1 cellular context compared by ENCODE assay signal in the genomic region with DNA sequence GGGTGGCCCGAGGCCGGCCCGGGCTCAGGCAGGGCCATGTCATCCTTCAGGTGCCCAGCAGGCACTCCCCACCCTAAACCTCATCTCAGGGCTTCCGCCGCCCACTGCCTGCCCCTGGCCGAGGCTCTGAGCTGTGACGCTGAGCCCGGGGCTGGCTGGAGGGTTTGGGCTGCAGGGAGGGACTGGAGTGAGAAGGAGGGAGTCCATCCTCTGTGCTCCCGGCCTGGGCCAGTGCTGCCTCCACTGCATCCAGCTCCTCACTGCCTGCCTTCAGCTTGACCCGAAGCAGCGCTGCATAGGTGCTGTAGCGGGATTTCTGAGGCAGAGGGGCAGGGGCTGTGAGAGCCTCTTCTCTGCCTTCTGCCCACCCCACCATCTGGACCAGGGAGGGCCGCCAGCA.
TF ChIP-seq lines count a peak whose summit lies in the region.

No MANE protein-coding gene starts in this region.

TF ChIP-seq in H1, 55 proteins besides CTCF, POLR2A, EP300 and RAD21:
- TF ChIP-seq SRF (IDR thresholded peaks at IDR 0.05; ENCODE audit: low read depth, low read length) (no peak), MAX (IDR thresholded peaks at IDR 0.05) (no peak), CHD2 (IDR thresholded peaks at IDR 0.05; ENCODE audit: low read length) (no peak), FOSL1 (IDR thresholded peaks at IDR 0.05; ENCODE audit: insufficient read depth, low read depth, low read length) (no peak), CREB1 (IDR thresholded peaks at IDR 0.05) (no peak), SAP30 (IDR thresholded peaks at IDR 0.05; ENCODE audit: insufficient read depth, insufficient replicate concordance, low read length) (no peak), NANOG (IDR thresholded peaks at IDR 0.05; ENCODE audit: insufficient read depth, low read depth, low read length, poor library complexity, severe bottlenecking) (no peak), EGR1 (IDR thresholded peaks at IDR 0.05; ENCODE audit: borderline replicate concordance, low read depth, low read length) (no peak), CBX5 (IDR thresholded peaks at IDR 0.05; ENCODE audit: low read depth, low read length) (no peak), POLR2AphosphoS5 (IDR thresholded peaks at IDR 0.05; ENCODE audit: low read depth, low read length) (no peak)
TF ChIP-seq in H1: peak in this region for 0.
